ENCODE assay signal across 8 cellular contexts in genomic region chr2:8633735-8634313, GRCh38. TPM values are rescaled to one million over a fixed set of nuclear protein-coding genes. Genes with fewer than 3 reads are reported as not detected.
DNase-seq lines count a peak whose midpoint lies in the region; ATAC-seq and TF ChIP-seq lines count a peak whose summit lies in the region.
"Had no signal": no experiment of that assay in that cellular context is flagged by ENCODE, and none has a peak within 500 bp of the region (broad histone marks: within the 10 kb centered on the region; RNA-seq: fewer than 3 reads in every experiment).

No MANE protein-coding gene starts in this region.

- H3K9ac ChIP-seq in smooth muscle cell (ENCODE audit: low read depth) = no peak overlapping the region

- H3K27me3 ChIP-seq in SJSA1 (replicated peaks) (no peaks in the 10 kb centered on the region), smooth muscle cell (ENCODE audit: low read depth) (no peaks in the 10 kb centered on the region)

- 36% methylated on average over 14 of the region's 14 CpGs for WGBS in smooth muscle cell (ENCODE audit: low lambda C conversion rate)

- H3K36me3 ChIP-seq in SJSA1 = no peaks in the 10 kb centered on the region
- H3K36me3 ChIP-seq in smooth muscle cell (ENCODE audit: low read depth) = no peaks in the 10 kb centered on the region

- ATAC-seq in GM18861 (IDR thresholded peaks at IDR 0.05; ENCODE audit: unreplicated experiment) (peak; percentile 64), GM19467 (IDR thresholded peaks at IDR 0.05; ENCODE audit: unreplicated experiment) (no peak)

- H3K4me3 ChIP-seq in SJSA1 = no peak overlapping the region
- no peak overlapping the region for H3K4me3 ChIP-seq in smooth muscle cell

- no peak overlapping the region for H2AFZ ChIP-seq in smooth muscle cell (ENCODE audit: low read depth)

- intact Hi-C loops in cardiac septum (cut with DNase I) = no loop called here

- H3K79me2 ChIP-seq in smooth muscle cell (ENCODE audit: low read depth) = no peaks in the 10 kb centered on the region

- H3K4me1 ChIP-seq in SJSA1 (replicated peaks) = peaks cover 61% of the 10 kb centered on the region
- H3K4me1 ChIP-seq in smooth muscle cell (ENCODE audit: low read depth) = peaks cover 31% of the 10 kb centered on the region

- no peaks in the 10 kb centered on the region for H3F3A ChIP-seq in smooth muscle cell (ENCODE audit: low read depth)

- DNase-seq in SJSA1 (ENCODE audit: low read depth in 1 of 2, low spot score in 2 of 2) (peak; percentile 98 to 99), cardiac septum (ENCODE audit: low spot score) (peak; percentile 73), smooth muscle cell (lab: John Stamatoyannopoulos, UW; ENCODE audit: unreplicated experiment) (no peak), NCI-H128 (lab: John Stamatoyannopoulos, UW; ENCODE audit: unreplicated experiment) (no peak)
- no peak for DNase-seq in activated CD4-positive, CD25-positive, alpha-beta regulatory T cell (lab: John Stamatoyannopoulos, UW)
- DNase-seq: NCI-H1105 had no signal

- H3K27ac ChIP-seq in SJSA1 (peak overlapping the region; percentile 85), smooth muscle cell (ENCODE audit: low read depth) (no peak overlapping the region)

- no peaks in the 10 kb centered on the region for H3K9me3 ChIP-seq in SJSA1 (replicated peaks)
- H3K9me3 ChIP-seq in smooth muscle cell (replicated peaks; ENCODE audit: low read depth) = no peaks in the 10 kb centered on the region

- H3K4me2 ChIP-seq in smooth muscle cell = peak overlapping the region; percentile 69

- TF ChIP-seq CTCF in smooth muscle cell (IDR thresholded peaks at IDR 0.05; ENCODE audit: borderline replicate concordance, insufficient read depth, poor library complexity, severe bottlenecking) = no peak

- H4K20me1 ChIP-seq in smooth muscle cell (ENCODE audit: low read depth) = no peaks in the 10 kb centered on the region

RNA-seq across cellular contexts. Expression of gene ID2, which starts 48.0 kb away (rescaled TPM):
- 161 and 209 TPM in 2 replicates for total RNA-seq in SJSA1 (2014; rRNA removed; shearing (Covaris generic))
- 35.1 TPM for total RNA-seq in cardiac septum
- total RNA-seq in smooth muscle cell = 190 and 218 TPM in 2 replicates
- polyA plus RNA-seq in smooth muscle cell = 83.9 and 114 TPM in 2 replicates

Comparison
In these comparisons a context has a peak if more than half of its experiments do, and no peak if none do; other contexts are left out.
1. DNase-seq: peak in SJSA1 (2 of 2) and cardiac septum (single experiment); none in smooth muscle cell (single experiment), NCI-H128 (single experiment) and activated CD4-positive, CD25-positive, alpha-beta regulatory T cell (0 of 4).